ENCODE assay signal across 13 cellular contexts in genomic region chr1:3211996-3212395, GRCh38.
DNase-seq lines count a peak whose midpoint lies in the region; ATAC-seq, FAIRE-seq and TF ChIP-seq lines count a peak whose summit lies in the region.
"Had no signal": no experiment of that assay in that cellular context is flagged by ENCODE, and none has a peak within 500 bp of the region (broad histone marks: within the 10 kb centered on the region; RNA-seq: fewer than 3 reads in every experiment).

No MANE protein-coding gene starts in this region.

- H3K9me2 ChIP-seq in neural cell (ENCODE audit: insufficient read depth, low read length): no peaks in the 10 kb centered on the region

- no peak overlapping the region for H3K27ac ChIP-seq in neural cell (ENCODE audit: low read length)
- H3K27ac ChIP-seq in temporal lobe (ENCODE audit: low read depth, low read length): peak overlapping the region; percentile 27

- H3K4me3 Mint-ChIP-seq in effector memory CD8-positive, alpha-beta T cell: no peak overlapping the region

- ATAC-seq in effector memory CD8-positive, alpha-beta T cell (replicated peaks): no peak
- ATAC-seq in Right ventricle myocardium superior (ENCODE audit: poor library complexity): no peak
- ATAC-seq: HCT116 had no signal

- no peak overlapping the region for H3K27ac Mint-ChIP-seq in effector memory CD8-positive, alpha-beta T cell

- H3K27me3 Mint-ChIP-seq in effector memory CD8-positive, alpha-beta T cell: peaks cover 22 to 25% of the 10 kb centered on the region in 2 donors

- DNase-seq in amygdala (lab: John Stamatoyannopoulos, UW) (peak in 40 of 56 donors; percentile 17 to 80 (median 51)), frontal cortex (ENCODE audit: low spot score in 2 of 2) (peak; percentile 40 to 48), Right ventricle myocardium superior (no peak), NCI-H82 treated with DMSO at 0.1 percent for 48 hours (lab: John Stamatoyannopoulos, UW; ENCODE audit: unreplicated experiment) (no peak)
- DNase-seq in effector memory CD8-positive, alpha-beta T cell: no peak
- DNase-seq: KBM-7, NCI-H1436, NCI-H2029, NCI-H2171 treated with DMSO at 0.1 percent for 48 hours, NCI-H748 treated with DMSO at 0.1 percent for 48 hours had no signal

- FAIRE-seq in frontal cortex (lab: Jason Lieb, UNC): no peak

- H3K36me3 ChIP-seq in neural cell (ENCODE audit: insufficient read depth, low read length): no peaks in the 10 kb centered on the region

- H3K9me3 ChIP-seq in neural cell (ENCODE audit: low read length): no peaks in the 10 kb centered on the region

- H3K4me1 Mint-ChIP-seq in effector memory CD8-positive, alpha-beta T cell (ENCODE audit: low read depth in 2 of 2): no peaks in the 10 kb centered on the region

- intact Hi-C loops in Right ventricle myocardium superior (cut with DNase I): no loop called here

- no peaks in the 10 kb centered on the region for H3K36me3 Mint-ChIP-seq in effector memory CD8-positive, alpha-beta T cell (ENCODE audit: insufficient read depth)

- no peak for TF ChIP-seq EP300 in neural cell (conservative IDR thresholded peaks at IDR 0.05; ENCODE audit: poor library complexity, severe bottlenecking)

- H3K4me2 ChIP-seq in neural cell (ENCODE audit: low read length): peak overlapping the region; percentile 30

- H3F3A ChIP-seq in neural cell (ENCODE audit: insufficient read depth, low read length, poor library complexity, severe bottlenecking): no peaks in the 10 kb centered on the region

- TF ChIP-seq CTCF in neural cell (IDR thresholded peaks at IDR 0.05; ENCODE audit: poor library complexity, severe bottlenecking): no peak

- H3K4me3 ChIP-seq in neural cell (ENCODE audit: low read length): peak overlapping the region; percentile 33

- TF ChIP-seq RAD21 in neural cell (conservative IDR thresholded peaks at IDR 0.05): no peak

- no peaks in the 10 kb centered on the region for H3K27me3 ChIP-seq in neural cell (ENCODE audit: insufficient read depth, low read depth, low read length)

- H3K9me3 Mint-ChIP-seq in effector memory CD8-positive, alpha-beta T cell: no peaks in the 10 kb centered on the region

- H4K20me1 ChIP-seq in neural cell (ENCODE audit: insufficient read depth): no peaks in the 10 kb centered on the region

- peak overlapping the region; percentile 46 for H3K9ac ChIP-seq in neural cell (ENCODE audit: low read length)

- peak overlapping the region; percentile 32 for H2AFZ ChIP-seq in neural cell (ENCODE audit: low read depth, low read length)

- H3K79me2 ChIP-seq in neural cell (replicated peaks; ENCODE audit: insufficient read depth, low read length): peaks cover 10% of the 10 kb centered on the region

TF ChIP-seq in neural cell, 6 proteins besides CTCF, POLR2A, EP300 and RAD21:
- TF ChIP-seq EZH2 (IDR thresholded peaks at IDR 0.05; ENCODE audit: borderline replicate concordance, insufficient read depth, low read length, poor library complexity, severe bottlenecking) (no peak), MXI1 (conservative IDR thresholded peaks at IDR 0.05; ENCODE audit: poor library complexity, severe bottlenecking) (no peak), POLR2AphosphoS5 (IDR thresholded peaks at IDR 0.05) (no peak), SMC3 (conservative IDR thresholded peaks at IDR 0.05; ENCODE audit: poor library complexity) (no peak), TAF1 (IDR thresholded peaks at IDR 0.05; ENCODE audit: low read depth) (no peak)
- TF ChIP-seq, protein P1, sequence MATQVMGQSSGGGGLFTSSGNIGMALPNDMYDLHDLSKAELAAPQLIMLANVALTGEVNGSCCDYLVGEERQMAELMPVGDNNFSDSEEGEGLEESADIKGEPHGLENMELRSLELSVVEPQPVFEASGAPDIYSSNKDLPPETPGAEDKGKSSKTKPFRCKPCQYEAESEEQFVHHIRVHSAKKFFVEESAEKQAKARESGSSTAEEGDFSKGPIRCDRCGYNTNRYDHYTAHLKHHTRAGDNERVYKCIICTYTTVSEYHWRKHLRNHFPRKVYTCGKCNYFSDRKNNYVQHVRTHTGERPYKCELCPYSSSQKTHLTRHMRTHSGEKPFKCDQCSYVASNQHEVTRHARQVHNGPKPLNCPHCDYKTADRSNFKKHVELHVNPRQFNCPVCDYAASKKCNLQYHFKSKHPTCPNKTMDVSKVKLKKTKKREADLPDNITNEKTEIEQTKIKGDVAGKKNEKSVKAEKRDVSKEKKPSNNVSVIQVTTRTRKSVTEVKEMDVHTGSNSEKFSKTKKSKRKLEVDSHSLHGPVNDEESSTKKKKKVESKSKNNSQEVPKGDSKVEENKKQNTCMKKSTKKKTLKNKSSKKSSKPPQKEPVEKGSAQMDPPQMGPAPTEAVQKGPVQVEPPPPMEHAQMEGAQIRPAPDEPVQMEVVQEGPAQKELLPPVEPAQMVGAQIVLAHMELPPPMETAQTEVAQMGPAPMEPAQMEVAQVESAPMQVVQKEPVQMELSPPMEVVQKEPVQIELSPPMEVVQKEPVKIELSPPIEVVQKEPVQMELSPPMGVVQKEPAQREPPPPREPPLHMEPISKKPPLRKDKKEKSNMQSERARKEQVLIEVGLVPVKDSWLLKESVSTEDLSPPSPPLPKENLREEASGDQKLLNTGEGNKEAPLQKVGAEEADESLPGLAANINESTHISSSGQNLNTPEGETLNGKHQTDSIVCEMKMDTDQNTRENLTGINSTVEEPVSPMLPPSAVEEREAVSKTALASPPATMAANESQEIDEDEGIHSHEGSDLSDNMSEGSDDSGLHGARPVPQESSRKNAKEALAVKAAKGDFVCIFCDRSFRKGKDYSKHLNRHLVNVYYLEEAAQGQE (IDR thresholded peaks at IDR 0.05; ENCODE audit: borderline replicate concordance): no peak

Comparison
In these comparisons a context has a peak if more than half of its experiments do, and no peak if none do; other contexts are left out.
1. DNase-seq: peak in amygdala (40 of 56) and frontal cortex (2 of 2); none in effector memory CD8-positive, alpha-beta T cell (0 of 3), Right ventricle myocardium superior (single experiment) and NCI-H82 treated with DMSO at 0.1 percent for 48 hours (single experiment).